ENCODE assay signal across 1 cellular context in the genomic region with DNA sequence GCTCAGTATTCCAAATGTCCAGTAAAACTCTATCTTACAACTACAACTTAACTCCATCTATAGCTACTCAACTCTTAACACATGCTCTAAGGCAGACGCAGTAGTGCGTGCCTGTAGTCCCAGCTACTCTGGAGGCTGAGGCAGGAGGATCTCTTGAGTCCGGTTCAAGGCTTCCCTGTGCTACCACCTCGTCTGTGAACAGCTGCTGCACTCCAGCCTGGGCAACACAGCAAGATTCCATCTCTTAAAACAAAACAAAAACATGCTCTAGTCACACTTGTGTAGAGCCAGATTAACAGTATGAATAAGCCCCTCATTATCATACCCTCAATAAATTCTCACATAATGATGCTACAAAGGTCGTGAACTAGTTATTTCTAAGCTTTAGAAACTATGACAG.
TF ChIP-seq lines count a peak whose summit lies in the region.

No MANE protein-coding gene starts in this region.

TF ChIP-seq in WTC11, 78 proteins besides CTCF, POLR2A, EP300 and RAD21:
- TF ChIP-seq SOX15 (CRISPR knock-in tag; IDR thresholded peaks at IDR 0.05) (no peak), CREM (CRISPR knock-in tag; IDR thresholded peaks at IDR 0.05) (no peak), FOXK1 (CRISPR knock-in tag; IDR thresholded peaks at IDR 0.05) (no peak), MYBL2 (CRISPR knock-in tag; IDR thresholded peaks at IDR 0.05) (no peak), ZNF121 (CRISPR knock-in tag; IDR thresholded peaks at IDR 0.05) (peak; percentile 82), ZNF232 (CRISPR knock-in tag; IDR thresholded peaks at IDR 0.05) (no peak)
- TF ChIP-seq, protein P1, sequence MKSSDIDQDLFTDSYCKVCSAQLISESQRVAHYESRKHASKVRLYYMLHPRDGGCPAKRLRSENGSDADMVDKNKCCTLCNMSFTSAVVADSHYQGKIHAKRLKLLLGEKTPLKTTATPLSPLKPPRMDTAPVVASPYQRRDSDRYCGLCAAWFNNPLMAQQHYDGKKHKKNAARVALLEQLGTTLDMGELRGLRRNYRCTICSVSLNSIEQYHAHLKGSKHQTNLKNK (CRISPR knock-in tag; IDR thresholded peaks at IDR 0.05) = no peak
- TF ChIP-seq, protein P2, sequence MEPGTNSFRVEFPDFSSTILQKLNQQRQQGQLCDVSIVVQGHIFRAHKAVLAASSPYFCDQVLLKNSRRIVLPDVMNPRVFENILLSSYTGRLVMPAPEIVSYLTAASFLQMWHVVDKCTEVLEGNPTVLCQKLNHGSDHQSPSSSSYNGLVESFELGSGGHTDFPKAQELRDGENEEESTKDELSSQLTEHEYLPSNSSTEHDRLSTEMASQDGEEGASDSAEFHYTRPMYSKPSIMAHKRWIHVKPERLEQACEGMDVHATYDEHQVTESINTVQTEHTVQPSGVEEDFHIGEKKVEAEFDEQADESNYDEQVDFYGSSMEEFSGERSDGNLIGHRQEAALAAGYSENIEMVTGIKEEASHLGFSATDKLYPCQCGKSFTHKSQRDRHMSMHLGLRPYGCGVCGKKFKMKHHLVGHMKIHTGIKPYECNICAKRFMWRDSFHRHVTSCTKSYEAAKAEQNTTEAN (CRISPR knock-in tag; IDR thresholded peaks at IDR 0.05) = no peak
